ENCODE assay signal across 1 cellular context in the genomic region with DNA sequence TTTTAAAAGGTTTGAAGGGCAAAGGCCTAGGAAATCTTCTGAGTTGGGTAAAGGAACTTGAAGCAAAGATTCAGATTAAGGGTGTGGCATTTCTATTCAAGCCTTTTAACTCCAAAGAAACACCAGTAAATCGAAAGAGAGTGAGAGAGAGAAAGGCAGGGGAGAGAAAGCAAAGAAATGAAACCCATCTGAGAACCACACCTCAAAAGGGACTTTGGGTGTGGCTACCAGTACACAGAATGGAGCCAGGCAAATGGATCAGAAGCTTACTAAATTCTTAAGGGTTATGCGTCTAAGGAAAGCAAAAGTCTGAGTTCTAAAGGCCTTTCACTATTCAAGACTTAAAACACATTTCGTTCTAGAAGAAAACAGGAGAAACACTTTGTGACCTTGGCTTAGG.
TF ChIP-seq lines count a peak whose summit lies in the region.

No MANE protein-coding gene starts in this region.

TF ChIP-seq in H1, 55 proteins besides CTCF, POLR2A, EP300 and RAD21:
- TF ChIP-seq E2F6 (IDR thresholded peaks at IDR 0.05) (no peak), GTF2F1 (IDR thresholded peaks at IDR 0.05; ENCODE audit: borderline replicate concordance, low read depth, low read length) (no peak)
TF ChIP-seq in H1: peak in this region for 0.
